In the genomic region with DNA sequence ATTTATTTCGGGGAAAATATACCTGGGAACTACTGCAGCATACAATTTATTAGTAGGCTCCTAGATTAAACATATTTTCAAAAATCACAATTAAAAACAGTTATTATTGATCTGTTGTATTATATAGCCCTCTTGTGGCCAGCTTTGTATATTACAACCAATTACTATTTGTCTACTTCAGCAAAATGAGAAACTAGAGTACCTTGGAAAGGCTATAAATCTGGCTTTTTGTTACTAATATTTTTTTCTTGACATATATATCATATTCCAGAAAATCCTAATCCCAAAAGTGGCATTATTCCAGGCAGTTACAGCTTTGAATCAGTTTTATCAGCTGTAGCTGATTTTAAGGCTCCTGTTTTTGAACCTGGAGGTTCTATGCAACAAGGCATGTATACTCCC, we compare ENCODE assay signal across 8 cellular contexts.
DNase-seq lines count a peak whose midpoint lies in the region; ATAC-seq and TF ChIP-seq lines count a peak whose summit lies in the region.

No MANE protein-coding gene starts in this region.

- H3K4me1 ChIP-seq in MM.1S (ENCODE audit: low read length) (no peaks in the 10 kb centered on the region), gastroesophageal sphincter (no peaks in the 10 kb centered on the region), aorta (ENCODE audit: control insufficient read depth in 1 of 2, insufficient read depth in 2 of 2, low read length in 2 of 2) (no peaks in the 10 kb centered on the region)

- ATAC-seq in SK-N-SH treated with all-trans-retinoic acid at 6 μM for 48 hours: peak; percentile 36; the same call in 1 of the 3 replicates
- ATAC-seq in gastroesophageal sphincter: no peak
- ATAC-seq in aorta (ENCODE audit: low FRiP score): no peak
- no peak for ATAC-seq in GM18907 (IDR thresholded peaks at IDR 0.05; ENCODE audit: unreplicated experiment)
- no peak for ATAC-seq in GM21576 (IDR thresholded peaks at IDR 0.05; ENCODE audit: unreplicated experiment)

- TF ChIP-seq EP300 in gastroesophageal sphincter (IDR thresholded peaks at IDR 0.05): no peak

- TF ChIP-seq CTCF in MM.1S (IDR thresholded peaks at IDR 0.05; ENCODE audit: low read length) (peak; percentile 61), gastroesophageal sphincter (IDR thresholded peaks at IDR 0.05) (peak; percentile 60 to 73 (median 66))

- no peak for TF ChIP-seq POLR2A in gastroesophageal sphincter (IDR thresholded peaks at IDR 0.05)

- H3F3A ChIP-seq in MM.1S (ENCODE audit: insufficient read depth, low read length): no peaks in the 10 kb centered on the region

- H3K27me3 ChIP-seq in MM.1S (replicated peaks; ENCODE audit: insufficient read depth, low read length) (no peaks in the 10 kb centered on the region), gastroesophageal sphincter (no peaks in the 10 kb centered on the region), aorta (ENCODE audit: control insufficient read depth in 1 of 2, insufficient read depth in 2 of 2, low read length in 1 of 2) (no peaks in the 10 kb centered on the region)

- no peak overlapping the region for H3K4me2 ChIP-seq in MM.1S (ENCODE audit: low read depth, low read length)

- intact Hi-C loops in aorta (cut with DNase I): loop anchor here in 1 of 2 donors (10.0 kb wide), 1 partner anchor 404 kb away; no protein-coding TSS in a partner anchor

- no peak overlapping the region for H3K4me3 ChIP-seq in MM.1S (ENCODE audit: low read length)
- no peak overlapping the region for H3K4me3 ChIP-seq in gastroesophageal sphincter
- no peak overlapping the region for H3K4me3 ChIP-seq in aorta (ENCODE audit: low read length in 2 of 2)

- H3K79me2 ChIP-seq in MM.1S (ENCODE audit: low read length): no peaks in the 10 kb centered on the region

- DNase-seq in EH (ENCODE audit: low read depth): peak; percentile 53
- peak; percentile 53 for DNase-seq in MM.1S
- peak; percentile 21 for DNase-seq in smooth muscle cell of the brain vasculature (ENCODE audit: low read depth, low spot score)
- DNase-seq in aorta: no peak

- H4K20me1 ChIP-seq in MM.1S (ENCODE audit: insufficient read depth, low read length): no peaks in the 10 kb centered on the region

- H2AFZ ChIP-seq in MM.1S (ENCODE audit: low read length): no peak overlapping the region

- no peak overlapping the region for H3K9ac ChIP-seq in MM.1S (ENCODE audit: low read length)

- 38 to 39% methylated on average over 1 of the region's 1 CpG for WGBS in gastroesophageal sphincter (ENCODE audit: low coverage in 1 of 2), 2 donors
- WGBS in aorta, 2 donors: 62 to 65% methylated on average over 1 of the region's 1 CpG

- H3K27ac ChIP-seq in MM.1S (ENCODE audit: low read length) (no peak overlapping the region), gastroesophageal sphincter (no peak overlapping the region), aorta (ENCODE audit: low read depth in 1 of 2, low read length in 2 of 2) (no peak overlapping the region)

- no peaks in the 10 kb centered on the region for H3K9me3 ChIP-seq in MM.1S (replicated peaks; ENCODE audit: insufficient read depth, low read length)
- H3K9me3 ChIP-seq in gastroesophageal sphincter: no peaks in the 10 kb centered on the region
- no peaks in the 10 kb centered on the region for H3K9me3 ChIP-seq in aorta (ENCODE audit: control insufficient read depth, low read length)

- no peaks in the 10 kb centered on the region for H3K9me2 ChIP-seq in MM.1S (replicated peaks; ENCODE audit: insufficient read depth, low read length)

- H3K36me3 ChIP-seq in MM.1S (replicated peaks; ENCODE audit: insufficient read depth, low read length) (no peaks in the 10 kb centered on the region), gastroesophageal sphincter (peaks cover 5 to 47% of the 10 kb centered on the region in 2 donors), aorta (ENCODE audit: control insufficient read depth in 1 of 2, insufficient read depth in 2 of 2, low read length in 1 of 2) (no peaks in the 10 kb centered on the region)

TF ChIP-seq in SK-N-SH treated with all-trans-retinoic acid at 6 μM for 48 hours, 23 proteins besides CTCF, POLR2A, EP300 and RAD21:
- TF ChIP-seq, protein P1, sequence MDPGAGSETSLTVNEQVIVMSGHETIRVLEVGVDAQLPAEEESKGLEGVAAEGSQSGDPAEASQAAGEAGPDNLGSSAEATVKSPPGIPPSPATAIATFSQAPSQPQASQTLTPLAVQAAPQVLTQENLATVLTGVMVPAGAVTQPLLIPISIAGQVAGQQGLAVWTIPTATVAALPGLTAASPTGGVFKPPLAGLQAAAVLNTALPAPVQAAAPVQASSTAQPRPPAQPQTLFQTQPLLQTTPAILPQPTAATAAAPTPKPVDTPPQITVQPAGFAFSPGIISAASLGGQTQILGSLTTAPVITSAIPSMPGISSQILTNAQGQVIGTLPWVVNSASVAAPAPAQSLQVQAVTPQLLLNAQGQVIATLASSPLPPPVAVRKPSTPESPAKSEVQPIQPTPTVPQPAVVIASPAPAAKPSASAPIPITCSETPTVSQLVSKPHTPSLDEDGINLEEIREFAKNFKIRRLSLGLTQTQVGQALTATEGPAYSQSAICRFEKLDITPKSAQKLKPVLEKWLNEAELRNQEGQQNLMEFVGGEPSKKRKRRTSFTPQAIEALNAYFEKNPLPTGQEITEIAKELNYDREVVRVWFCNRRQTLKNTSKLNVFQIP (CRISPR knock-in tag; IDR thresholded peaks at IDR 0.05; ENCODE audit: borderline replicate concordance, low read depth): no peak
- TF ChIP-seq RARB (CRISPR knock-in tag; IDR thresholded peaks at IDR 0.05): no peak
- TF ChIP-seq ESRRG (CRISPR knock-in tag; IDR thresholded peaks at IDR 0.05): no peak
- TF ChIP-seq OSR1 (CRISPR knock-in tag; IDR thresholded peaks at IDR 0.05): no peak

Comparison
In these comparisons a context has a peak if more than half of its experiments do, and no peak if none do; other contexts are left out.
1. DNase-seq: peak in EH (single experiment), MM.1S (single experiment) and smooth muscle cell of the brain vasculature (single experiment); none in aorta (0 of 2).